8 cellular contexts compared by ENCODE assay signal in genomic region chr19:51394045-51394836, GRCh38. TPM values are rescaled to one million over a fixed set of nuclear protein-coding genes. Genes with fewer than 3 reads are reported as not detected.
A peak's percentile ranks its signal among the peaks of the same experiment; 100 is the strongest.
DNase-seq lines count a peak whose midpoint lies in the region; ATAC-seq and TF ChIP-seq lines count a peak whose summit lies in the region.

No MANE protein-coding gene starts in this region.

- H3K36me3 ChIP-seq in Karpas-422 (ENCODE audit: insufficient read depth, low read length): no peaks in the 10 kb centered on the region
- no peaks in the 10 kb centered on the region for H3K36me3 ChIP-seq in SU-DHL-6 (ENCODE audit: low read length)
- no peaks in the 10 kb centered on the region for H3K36me3 ChIP-seq in parathyroid adenoma (ENCODE audit: control insufficient read depth, insufficient read depth, low read length)
- H3K36me3 ChIP-seq in tibial nerve: no peaks in the 10 kb centered on the region

- peak overlapping the region; percentile 96 for H3K4me3 Mint-ChIP-seq in activated naive CD8-positive, alpha-beta T cell treated with anti-CD3 and anti-CD28 coated beads, Interleukin-2, amount 50 U/mL, for 24 hours

- TF ChIP-seq POLR2A in tibial nerve (IDR thresholded peaks at IDR 0.05): no peak

- no peaks in the 10 kb centered on the region for H3K9me3 Mint-ChIP-seq in activated naive CD8-positive, alpha-beta T cell treated with anti-CD3 and anti-CD28 coated beads, Interleukin-2, amount 50 U/mL, for 24 hours

- H3K9ac ChIP-seq in Karpas-422 (ENCODE audit: low read length): peak overlapping the region; percentile 91
- peak overlapping the region; percentile 85 for H3K9ac ChIP-seq in SU-DHL-6 (ENCODE audit: low read length)
- no peak overlapping the region for H3K9ac ChIP-seq in parathyroid adenoma

- H3K4me2 ChIP-seq in Karpas-422 (ENCODE audit: low read depth, low read length, poor library complexity, severe bottlenecking): peak overlapping the region; percentile 91
- H3K4me2 ChIP-seq in SU-DHL-6 (ENCODE audit: low read depth, low read length, poor library complexity, severe bottlenecking): peak overlapping the region; percentile 98
- H3K4me2 ChIP-seq in parathyroid adenoma (ENCODE audit: low read length): peak overlapping the region; percentile 60

- DNase-seq in EL (peak; percentile 100), Karpas-422 (peak; percentile 100), cardiac septum (ENCODE audit: low spot score) (peak; percentile 95), tibial nerve (ENCODE audit: low spot score in 2 of 2) (peak; percentile 73 to 94)
- DNase-seq in activated naive CD8-positive, alpha-beta T cell treated with anti-CD3 and anti-CD28 coated beads, Interleukin-2, amount 50 U/mL, for 24 hours: peak; percentile 95

- peak; percentile 65 to 72 for TF ChIP-seq EP300 in tibial nerve (IDR thresholded peaks at IDR 0.05)

- 3 to 4% methylated on average over 45 of the region's 45 CpGs for WGBS in tibial nerve, 2 donors

- peaks cover 47% of the 10 kb centered on the region for H3K4me1 ChIP-seq in Karpas-422 (ENCODE audit: low read length)
- H3K4me1 ChIP-seq in parathyroid adenoma: peaks cover 3% of the 10 kb centered on the region
- peaks cover 0 to 15% (median 6%) of the 10 kb centered on the region in 4 donors for H3K4me1 ChIP-seq in tibial nerve

- peak overlapping the region; percentile 29; the same call in 1 of the 2 replicates for H2AFZ ChIP-seq in Karpas-422 (ENCODE audit: low read length)
- peak overlapping the region; percentile 24 for H2AFZ ChIP-seq in SU-DHL-6 (ENCODE audit: low read depth, low read length, severe bottlenecking)
- peak overlapping the region; percentile 95 for H2AFZ ChIP-seq in parathyroid adenoma

- H3K27ac Mint-ChIP-seq in activated naive CD8-positive, alpha-beta T cell treated with anti-CD3 and anti-CD28 coated beads, Interleukin-2, amount 50 U/mL, for 24 hours: peak overlapping the region; percentile 96

- no peak for TF ChIP-seq CTCF in SU-DHL-6 (IDR thresholded peaks at IDR 0.05; ENCODE audit: insufficient read depth, low read length, poor library complexity, severe bottlenecking)
- TF ChIP-seq CTCF in parathyroid adenoma (IDR thresholded peaks at IDR 0.05): no peak
- peak in 3 of 5 experiments; percentile 4 to 39 (median 24) for TF ChIP-seq CTCF in tibial nerve (IDR thresholded peaks at IDR 0.05)

- H3K9me3 ChIP-seq in Karpas-422 (ENCODE audit: low read length) (no peaks in the 10 kb centered on the region), SU-DHL-6 (ENCODE audit: insufficient read depth, low read length) (no peaks in the 10 kb centered on the region), parathyroid adenoma (ENCODE audit: control insufficient read depth, low read length) (no peaks in the 10 kb centered on the region), tibial nerve (no peaks in the 10 kb centered on the region)

- H3K27ac ChIP-seq in Karpas-422 (ENCODE audit: low read length) (peak overlapping the region; percentile 96), SU-DHL-6 (ENCODE audit: low read depth, low read length) (peak overlapping the region; percentile 86), parathyroid adenoma (peak overlapping the region; percentile 74), tibial nerve (peak overlapping the region; percentile 72 to 80 (median 74))

- H3K4me3 ChIP-seq in Karpas-422 (ENCODE audit: low read length) (peak overlapping the region; percentile 79), SU-DHL-6 (ENCODE audit: insufficient read depth, low read length, poor library complexity, severe bottlenecking) (peak overlapping the region; percentile 71), parathyroid adenoma (ENCODE audit: low read depth, low read length) (peak overlapping the region; percentile 53), tibial nerve (peak overlapping the region; percentile 26 to 48 (median 38))

- peaks cover 67% of the 10 kb centered on the region for H3K4me1 Mint-ChIP-seq in activated naive CD8-positive, alpha-beta T cell treated with anti-CD3 and anti-CD28 coated beads, Interleukin-2, amount 50 U/mL, for 24 hours

- peaks cover 17% of the 10 kb centered on the region for H3K36me3 Mint-ChIP-seq in activated naive CD8-positive, alpha-beta T cell treated with anti-CD3 and anti-CD28 coated beads, Interleukin-2, amount 50 U/mL, for 24 hours (ENCODE audit: low read depth)

- H4K20me1 ChIP-seq in Karpas-422 (ENCODE audit: insufficient read depth, low read depth, low read length) (no peaks in the 10 kb centered on the region), SU-DHL-6 (ENCODE audit: low read depth, low read length) (no peaks in the 10 kb centered on the region)

- no peaks in the 10 kb centered on the region for H3K27me3 ChIP-seq in Karpas-422 (ENCODE audit: low read length)
- no peaks in the 10 kb centered on the region for H3K27me3 ChIP-seq in SU-DHL-6 (ENCODE audit: low read length)
- no peaks in the 10 kb centered on the region for H3K27me3 ChIP-seq in parathyroid adenoma (ENCODE audit: control insufficient read depth, insufficient read depth, low read length)
- H3K27me3 ChIP-seq in tibial nerve: no peaks in the 10 kb centered on the region

- ATAC-seq in GM21825 (IDR thresholded peaks at IDR 0.05; ENCODE audit: unreplicated experiment): peak; percentile 82
- ATAC-seq in activated naive CD8-positive, alpha-beta T cell treated with anti-CD3 and anti-CD28 coated beads, Interleukin-2, amount 50 U/mL, for 24 hours: peak; percentile 85

- H3K79me2 ChIP-seq in Karpas-422 (ENCODE audit: low read length) (0 out of 2 replicates have a peak, but pooled peaks cover 7% of the 10 kb centered on the region), SU-DHL-6 (ENCODE audit: insufficient read depth, low read length) (no peaks in the 10 kb centered on the region), parathyroid adenoma (no peaks in the 10 kb centered on the region)

- H3K9me2 ChIP-seq in Karpas-422 (replicated peaks; ENCODE audit: insufficient read depth, low read length) (no peaks in the 10 kb centered on the region), SU-DHL-6 (replicated peaks; ENCODE audit: insufficient read depth, low read length) (no peaks in the 10 kb centered on the region)

- intact Hi-C loops in cardiac septum (cut with DNase I): loop anchor here (2.0 to 10.0 kb wide), 2 partner anchors 27 to 49 kb away; partner anchors contain the start of genes ETFB and VSIG10L

- no peaks in the 10 kb centered on the region for H3K27me3 Mint-ChIP-seq in activated naive CD8-positive, alpha-beta T cell treated with anti-CD3 and anti-CD28 coated beads, Interleukin-2, amount 50 U/mL, for 24 hours

- peaks cover 16% of the 10 kb centered on the region; the same call in 1 of the 2 replicates for H3F3A ChIP-seq in SU-DHL-6 (ENCODE audit: insufficient read depth)

RNA-seq across cellular contexts. Expression of gene C19orf84, which starts 3.9 kb away (rescaled TPM):
- total RNA-seq in Karpas-422 (2014; rRNA removed; shearing (Covaris generic); ENCODE audit: low replicate concordance): not detected in 2 replicates
- total RNA-seq in cardiac septum (not detected), tibial nerve (under 1 TPM in 1 of 4 donors, not detected in 3; 0.63 TPM)

RNA-seq across cellular contexts. Expression of gene LIM2, which starts 6.5 kb away (rescaled TPM):
- total RNA-seq in Karpas-422 (2014; rRNA removed; shearing (Covaris generic); ENCODE audit: low replicate concordance): not detected in 2 replicates
- total RNA-seq in cardiac septum: not detected
- total RNA-seq in tibial nerve: not detected

RNA-seq across cellular contexts. Expression of gene NKG7, which starts 21.8 kb away (rescaled TPM):
- not detected in 2 replicates for total RNA-seq in Karpas-422 (2014; rRNA removed; shearing (Covaris generic); ENCODE audit: low replicate concordance)
- total RNA-seq in cardiac septum (3.6 TPM), tibial nerve (1 to 10 TPM in 2 of 4 donors, not detected in 2; 3.6 to 3.9 TPM)

RNA-seq across cellular contexts. Expression of gene SIGLEC10, which starts 23.2 kb away (rescaled TPM):
- total RNA-seq in Karpas-422 (2014; rRNA removed; shearing (Covaris generic); ENCODE audit: low replicate concordance): 500 and 730 TPM in 2 replicates
- total RNA-seq in cardiac septum (0.30 TPM), tibial nerve (10 to 100 TPM in 2 of 4 donors, 1 to 10 TPM in 2; 2.1 to 21.9 (median 7.3) TPM)

RNA-seq across cellular contexts. Expression of gene CLDND2, which starts 25.4 kb away (rescaled TPM):
- 2.3 TPM in 1 of 2 replicates, not detected in the other for total RNA-seq in Karpas-422 (2014; rRNA removed; shearing (Covaris generic); ENCODE audit: low replicate concordance)
- total RNA-seq in cardiac septum (1.0 TPM), tibial nerve (not detected)

Comparison
In these comparisons a context has a peak if more than half of its experiments do, and no peak if none do; other contexts are left out.
1. Peak in every context shown above with its lines: DNase-seq, ATAC-seq, H3K4me3 ChIP-seq and H3K27ac ChIP-seq.
2. H2AFZ ChIP-seq: peak in every context shown above with its lines; median percentile 95 in parathyroid adenoma; 29 in Karpas-422; 24 in SU-DHL-6.
3. CTCF ChIP-seq: peak in tibial nerve (3 of 5); none in SU-DHL-6 (single experiment) and parathyroid adenoma (single experiment).